1 cellular context compared by ENCODE assay signal in the genomic region with DNA sequence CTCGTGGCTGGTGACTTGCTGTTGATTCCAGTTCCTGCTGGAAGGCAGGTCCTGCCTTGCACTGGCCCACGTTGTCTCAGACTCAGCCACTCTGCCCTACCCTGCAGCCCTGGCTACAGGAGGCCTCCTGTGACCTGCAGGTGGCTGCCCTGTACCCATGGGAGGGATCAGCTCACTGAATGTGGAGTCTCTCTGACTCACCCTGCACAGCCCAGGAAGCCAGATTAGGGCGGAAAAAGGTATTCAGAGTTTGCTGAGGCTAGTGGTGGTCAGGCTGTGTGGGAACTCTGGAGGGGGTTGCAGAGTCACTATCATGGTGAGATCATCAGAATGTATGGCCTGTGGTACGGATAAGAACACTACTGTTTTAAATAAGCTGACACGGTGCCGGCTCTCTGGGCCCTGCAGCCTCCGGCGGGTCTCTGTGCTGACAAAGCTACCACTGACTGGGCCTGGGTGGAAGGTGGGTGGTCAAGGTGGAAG.
TF ChIP-seq lines count a peak whose summit lies in the region.

No MANE protein-coding gene starts in this region.

TF ChIP-seq in H1, 55 proteins besides CTCF, POLR2A, EP300 and RAD21 (continued from another document):
- no peak for TF ChIP-seq HDAC6 (IDR thresholded peaks at IDR 0.05; ENCODE audit: low read depth, low read length)
- TF ChIP-seq PHF8 (conservative IDR thresholded peaks at IDR 0.05; ENCODE audit: low read depth, low read length): no peak
- TF ChIP-seq NRF1 (IDR thresholded peaks at IDR 0.05; ENCODE audit: low read depth, low read length): no peak
- TF ChIP-seq JUND (IDR thresholded peaks at IDR 0.05; ENCODE audit: low read length): peak; percentile 50; the same call in 1 of the 2 replicates
- no peak for TF ChIP-seq SUZ12 (IDR thresholded peaks at IDR 0.05; ENCODE audit: low read length)
- TF ChIP-seq KDM5A (IDR thresholded peaks at IDR 0.05; ENCODE audit: low read length): no peak
